ENCODE assay signal across 11 cellular contexts in the genomic region with DNA sequence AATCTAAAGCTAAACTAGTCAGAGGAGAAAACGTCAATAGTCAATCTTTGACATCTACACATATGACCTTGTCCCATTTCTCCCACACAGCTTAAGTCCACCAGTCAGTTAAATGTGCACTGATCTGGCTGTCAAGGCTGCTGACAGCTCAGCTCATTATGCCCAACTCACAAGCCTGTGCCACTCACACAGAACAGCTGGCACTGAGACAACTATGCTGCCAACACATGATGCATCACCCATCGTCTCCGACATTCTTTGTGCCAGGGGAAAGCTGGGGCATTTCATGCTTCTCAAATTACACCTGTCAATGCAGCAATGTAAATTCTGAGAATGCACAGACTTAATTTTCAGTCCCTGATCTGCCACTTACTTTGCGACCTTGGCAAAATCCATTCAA. TPM values are rescaled to one million over a fixed set of nuclear protein-coding genes. Genes with fewer than 3 reads are reported as not detected.
DNase-seq lines count a peak whose midpoint lies in the region; ATAC-seq and TF ChIP-seq lines count a peak whose summit lies in the region.
"Had no signal": no experiment of that assay in that cellular context is flagged by ENCODE, and none has a peak within 500 bp of the region (broad histone marks: within the 10 kb centered on the region; RNA-seq: fewer than 3 reads in every experiment).

No MANE protein-coding gene starts in this region.

- H4K20me1 ChIP-seq in osteoblast (ENCODE audit: insufficient read depth, low read length): peaks cover 3% of the 10 kb centered on the region

- no peak for TF ChIP-seq CTCF in epithelial cell of proximal tubule (conservative IDR thresholded peaks at IDR 0.05; ENCODE audit: low read depth, low read length)
- TF ChIP-seq CTCF in osteoblast (IDR thresholded peaks at IDR 0.05; ENCODE audit: extremely low read depth, low read depth, low read length): no peak

- no peaks in the 10 kb centered on the region for H3K27me3 ChIP-seq in osteoblast (ENCODE audit: insufficient read depth, low read length)
- H3K27me3 ChIP-seq: ovary, SJSA1 had no signal

- no peaks in the 10 kb centered on the region for H3K9me3 ChIP-seq in osteoblast (ENCODE audit: low read depth, low read length)
- H3K9me3 ChIP-seq: ovary, SJSA1 had no signal

- H3K27ac ChIP-seq in osteoblast (ENCODE audit: low read depth, low read length): no peak overlapping the region
- H3K27ac ChIP-seq: ovary, SJSA1 had no signal

- peak overlapping the region; percentile 5 for H3K4me2 ChIP-seq in osteoblast (ENCODE audit: insufficient read depth, low read length)

- no peak for ATAC-seq in HG02798 (IDR thresholded peaks at IDR 0.05; ENCODE audit: poor library complexity, unreplicated experiment)
- no peak for ATAC-seq in HG03378 (IDR thresholded peaks at IDR 0.05; ENCODE audit: unreplicated experiment)

- H3K4me3 ChIP-seq in epithelial cell of proximal tubule (ENCODE audit: low read depth, low read length): no peak overlapping the region
- H3K4me3 ChIP-seq in osteoblast (ENCODE audit: insufficient read depth, low read length): no peak overlapping the region
- H3K4me3 ChIP-seq: ovary, SJSA1 had no signal

- H3K79me2 ChIP-seq in osteoblast (ENCODE audit: insufficient read depth, low read length): no peaks in the 10 kb centered on the region

- peaks cover 11% of the 10 kb centered on the region for H3K4me1 ChIP-seq in osteoblast (ENCODE audit: insufficient read depth, low read length)
- H3K4me1 ChIP-seq: SJSA1 had no signal

- peaks cover 14% of the 10 kb centered on the region for H3K36me3 ChIP-seq in osteoblast (ENCODE audit: insufficient read depth, low read length)
- H3K36me3 ChIP-seq: ovary had no signal

- DNase-seq in ELR (ENCODE audit: low read depth) (peak; percentile 53), NCI-H446 (lab: John Stamatoyannopoulos, UW) (peak; percentile 8 to 68), epithelial cell of proximal tubule (ENCODE audit: low read depth) (peak; percentile 59), osteoblast (ENCODE audit: insufficient read length, low spot score, missing footprints) (no peak), NCI-H146 treated with DMSO at 0.1 percent for 48 hours (lab: John Stamatoyannopoulos, UW; ENCODE audit: unreplicated experiment) (no peak)
- DNase-seq in central memory CD4-positive, alpha-beta T cell: no peak
- DNase-seq: ovary; stimulated activated CD8-positive, alpha-beta memory T cell treated with anti-CD3 and anti-CD28 coated beads, Interleukin-4, amount 100 ng/mL, for 48 hours had no signal

- no peak overlapping the region for H2AFZ ChIP-seq in osteoblast (ENCODE audit: low read length)

RNA-seq across cellular contexts. Expression of a gene that starts 25.3 kb away (rescaled TPM):
- total RNA-seq in epithelial cell of proximal tubule (47.7 and 63.9 TPM in 2 replicates), osteoblast (277 and 292 TPM in 2 replicates)

Comparison
In these comparisons a context has a peak if more than half of its experiments do, and no peak if none do; other contexts are left out.
1. DNase-seq: peak in ELR (single experiment), NCI-H446 (2 of 2) and epithelial cell of proximal tubule (single experiment); none in osteoblast (single experiment), central memory CD4-positive, alpha-beta T cell (single experiment) and NCI-H146 treated with DMSO at 0.1 percent for 48 hours (single experiment).